25 cellular contexts compared by ENCODE assay signal in the genomic region with DNA sequence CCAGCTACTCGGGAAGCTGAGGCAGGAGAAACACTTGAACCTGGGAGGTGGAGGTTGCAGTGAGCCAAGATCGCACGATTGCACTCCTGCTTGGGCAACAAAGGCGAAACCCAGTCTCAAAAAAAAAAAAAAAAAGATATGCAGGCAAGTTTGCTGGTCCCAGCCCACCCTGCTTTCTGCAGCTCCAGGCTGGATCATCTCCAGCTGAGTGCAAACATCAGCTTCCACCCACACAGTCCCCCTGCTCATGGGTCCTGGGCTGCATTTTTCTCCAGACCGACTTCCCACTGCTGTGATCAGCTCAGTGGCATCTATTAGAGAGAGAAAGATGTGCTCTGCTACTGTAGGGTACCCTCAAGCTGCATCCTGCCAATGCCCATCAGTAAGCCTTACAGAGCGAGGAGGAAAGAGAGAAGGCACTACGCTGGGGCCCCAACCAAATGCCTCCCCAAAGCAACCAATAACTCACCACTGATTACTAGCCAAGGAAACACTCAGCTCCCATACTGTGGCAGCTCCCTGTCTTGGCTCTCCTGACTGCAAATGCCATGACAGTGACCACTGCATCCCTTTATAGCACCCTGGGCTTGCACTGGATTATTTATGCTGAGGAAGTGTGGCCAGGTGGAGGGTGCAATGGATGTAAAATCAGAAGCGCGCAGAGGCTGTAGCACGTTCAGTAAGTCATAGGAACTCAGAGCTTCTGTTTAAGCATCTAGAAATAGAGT.
"Had no signal": no experiment of that assay in that cellular context is flagged by ENCODE, and none has a peak within 500 bp of the region (broad histone marks: within the 10 kb centered on the region; RNA-seq: fewer than 3 reads in every experiment).

No MANE protein-coding gene starts in this region.

- H3K9me3 ChIP-seq: breast epithelium, left ventricle myocardium inferior, suprapubic skin, tibial artery had no signal

- H3K27me3 ChIP-seq: breast epithelium, tibial artery had no signal

- H3K27ac Mint-ChIP-seq: activated CD4-positive, alpha-beta memory T cell treated with anti-CD3 and anti-CD28 coated beads, Interleukin-2, amount 10 ng/mL, durations not matched to agents 7 days and 5 days; activated CD4-positive, alpha-beta T cell treated with anti-CD3 and anti-CD28 coated beads, Interleukin-2, amount 10 ng/mL, durations not matched to agents 7 days and 5 days; activated naive CD4-positive, alpha-beta T cell treated with anti-CD3 and anti-CD28 coated beads, Interleukin-2, amount 50 U/mL, for 24 hours; activated T-helper 2 cell treated with anti-CD3 and anti-CD28 coated beads, Interferon-gamma antibody, Interleukin-2, Interleukin-4, amounts not matched to agents 10 μg/mL and 5 μg/mL and 100 μg/mL, durations not matched to agents 14 hours and 24 hours and 36 hours; mesothelial cell of epicardium; naive B cell; T-helper 1 cell treated with Interleukin-12 subunit alpha and Interleukin-12 subunit beta and Interleukin-4 antibody, amounts not matched to agents 30 μg/mL and 1 μg/mL, for 36 hours had no signal

- H3K27me3 Mint-ChIP-seq: activated CD4-positive, alpha-beta memory T cell treated with anti-CD3 and anti-CD28 coated beads, Interleukin-2, amount 10 ng/mL, durations not matched to agents 7 days and 5 days; activated CD4-positive, alpha-beta T cell treated with anti-CD3 and anti-CD28 coated beads, Interleukin-2, amount 10 ng/mL, durations not matched to agents 7 days and 5 days; activated naive CD4-positive, alpha-beta T cell treated with anti-CD3 and anti-CD28 coated beads, Interleukin-2, amount 50 U/mL, for 24 hours had no signal

- H3K9me3 Mint-ChIP-seq: activated CD4-positive, alpha-beta memory T cell treated with anti-CD3 and anti-CD28 coated beads, Interleukin-2, amount 10 ng/mL, durations not matched to agents 7 days and 5 days; activated CD4-positive, alpha-beta T cell treated with anti-CD3 and anti-CD28 coated beads, Interleukin-2, amount 10 ng/mL, durations not matched to agents 7 days and 5 days; activated naive CD4-positive, alpha-beta T cell treated with anti-CD3 and anti-CD28 coated beads, Interleukin-2, amount 50 U/mL, for 24 hours; activated T-helper 2 cell treated with anti-CD3 and anti-CD28 coated beads, Interferon-gamma antibody, Interleukin-2, Interleukin-4, amounts not matched to agents 10 μg/mL and 5 μg/mL and 100 μg/mL, durations not matched to agents 14 hours and 24 hours and 36 hours; mesothelial cell of epicardium; neural crest cell; T-helper 1 cell treated with Interleukin-12 subunit alpha and Interleukin-12 subunit beta and Interleukin-4 antibody, amounts not matched to agents 30 μg/mL and 1 μg/mL, for 36 hours had no signal

- H3K36me3 Mint-ChIP-seq: activated naive CD4-positive, alpha-beta T cell treated with anti-CD3 and anti-CD28 coated beads, Interleukin-2, amount 50 U/mL, for 24 hours; mesothelial cell of epicardium; naive B cell had no signal

- H3K27ac ChIP-seq: breast epithelium, epithelial cell of prostate, left ventricle myocardium inferior, suprapubic skin, tibial artery had no signal

- DNase-seq: activated CD4-positive, alpha-beta memory T cell treated with anti-CD3 and anti-CD28 coated beads, Interleukin-2, amount 10 ng/mL, durations not matched to agents 7 days and 5 days; activated CD4-positive, alpha-beta T cell treated with anti-CD3 and anti-CD28 coated beads, Interleukin-2, amount 10 ng/mL, durations not matched to agents 7 days and 5 days; activated CD4-positive, CD25-positive, alpha-beta regulatory T cell treated with anti-CD3 and anti-CD28 coated beads, Interleukin-2, amount 50 U/mL, for 72 hours; activated T-cell treated with anti-CD3 and anti-CD28 coated beads, Interleukin-2, amount 50 U/mL, for 48 hours; central memory CD4-positive, alpha-beta T cell; dermis blood vessel endothelial cell; effector CD8-positive, alpha-beta T cell; left ventricle myocardium inferior; mammary epithelial cell; naive B cell; occipital lobe; right cardiac atrium; stimulated activated CD4-positive, alpha-beta T cell treated with anti-CD3 and anti-CD28 coated beads, Interleukin-15, amount 100 ng/mL, for 24 hours; stimulated activated CD4-positive, alpha-beta T cell treated with anti-CD3 and anti-CD28 coated beads, Interleukin-2, amount 100 ng/mL, for 24 hours; stimulated activated naive CD4-positive, alpha-beta T cell; T-helper 9 cell; tibial artery had no signal

- H3K4me1 Mint-ChIP-seq: activated CD4-positive, alpha-beta memory T cell treated with anti-CD3 and anti-CD28 coated beads, Interleukin-2, amount 10 ng/mL, durations not matched to agents 7 days and 5 days; activated CD4-positive, alpha-beta T cell treated with anti-CD3 and anti-CD28 coated beads, Interleukin-2, amount 10 ng/mL, durations not matched to agents 7 days and 5 days; activated naive CD4-positive, alpha-beta T cell treated with anti-CD3 and anti-CD28 coated beads, Interleukin-2, amount 50 U/mL, for 24 hours; naive B cell had no signal

- H3K4me3 ChIP-seq: breast epithelium, left ventricle myocardium inferior, suprapubic skin, tibial artery had no signal

- H3K36me3 ChIP-seq: breast epithelium, left ventricle myocardium inferior, suprapubic skin, tibial artery had no signal

- H3K4me1 ChIP-seq: breast epithelium, left ventricle myocardium inferior, suprapubic skin, tibial artery had no signal

- H3K4me3 Mint-ChIP-seq: activated CD4-positive, alpha-beta memory T cell treated with anti-CD3 and anti-CD28 coated beads, Interleukin-2, amount 10 ng/mL, durations not matched to agents 7 days and 5 days; activated CD4-positive, alpha-beta T cell treated with anti-CD3 and anti-CD28 coated beads, Interleukin-2, amount 10 ng/mL, durations not matched to agents 7 days and 5 days; activated naive CD4-positive, alpha-beta T cell treated with anti-CD3 and anti-CD28 coated beads, Interleukin-2, amount 50 U/mL, for 24 hours; mesothelial cell of epicardium; naive B cell; neural crest cell; T-helper 1 cell treated with Interleukin-12 subunit alpha and Interleukin-12 subunit beta and Interleukin-4 antibody, amounts not matched to agents 30 μg/mL and 1 μg/mL, for 36 hours had no signal

- ATAC-seq: right cardiac atrium had no signal
